ENCODE assay signal across 21 cellular contexts in the genomic region with DNA sequence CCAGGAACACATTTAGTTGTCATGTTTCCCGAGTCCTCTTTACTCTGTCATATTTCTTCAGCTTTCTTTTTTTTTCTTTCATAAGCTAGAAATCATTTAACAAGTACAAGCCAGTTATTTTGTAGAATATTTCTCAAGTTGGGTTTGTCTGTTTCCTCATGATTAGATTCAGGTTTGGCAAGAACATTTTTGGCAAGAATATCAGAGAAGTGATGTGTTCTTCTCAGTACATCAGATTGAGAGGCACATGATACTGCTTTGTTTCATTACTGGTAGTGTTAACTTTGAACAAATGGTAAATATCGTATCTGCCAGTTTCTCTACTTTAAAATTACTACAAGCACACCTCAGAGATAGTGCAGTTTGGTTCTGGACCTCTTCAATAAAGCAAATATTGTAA.
"Had no signal": no experiment of that assay in that cellular context is flagged by ENCODE, and none has a peak within 500 bp of the region (broad histone marks: within the 10 kb centered on the region; RNA-seq: fewer than 3 reads in every experiment).

No MANE protein-coding gene starts in this region.

- H3K27ac ChIP-seq: epithelial cell of prostate, esophagus muscularis mucosa, hepatocyte, pancreas, right lobe of liver, testis, tibial artery had no signal

- H2AFZ ChIP-seq: hepatocyte had no signal

- H3K9me3 ChIP-seq: esophagus muscularis mucosa, pancreas, right lobe of liver, testis, tibial artery had no signal

- H3K36me3 ChIP-seq: pancreas, right lobe of liver had no signal

- H3K27me3 ChIP-seq: esophagus muscularis mucosa, hepatocyte, pancreas, right lobe of liver, testis, tibial artery had no signal

- H3K4me2 ChIP-seq: hepatocyte had no signal

- ATAC-seq: left lobe of liver; natural killer cell; pancreas; stimulated activated effector memory CD8-positive, alpha-beta T cell treated with anti-CD3 and anti-CD28 coated beads, Interleukin-12 subunit alpha, Interleukin-12 subunit beta, amount 100 ng/mL, for 72 hours; stimulated activated naive CD8-positive, alpha-beta T cell treated with anti-CD3 and anti-CD28 coated beads, Interleukin-15, Interleukin-2, amounts not matched to agents 100 U/mL and 50 U/mL, for 24 hours had no signal

- H3K4me3 ChIP-seq: esophagus muscularis mucosa, hepatocyte, lung, pancreas, right lobe of liver, testis, tibial artery had no signal

- H3K4me1 ChIP-seq: pancreas, right lobe of liver had no signal

- FAIRE-seq: frontal cortex, kidney, pancreas had no signal

- DNase-seq: cerebellar nuclear complex; cortex of kidney; head of caudate nucleus; kidney; natural killer cell; occipital lobe; pancreas; right lobe of liver; stimulated activated CD4-positive, alpha-beta T cell treated with anti-CD3 and anti-CD28 coated beads, Interleukin-2, amount 100 ng/mL, for 24 hours; stimulated activated CD4-positive, alpha-beta T cell treated with anti-CD3 and anti-CD28 coated beads, Interleukin-4, amount 100 ng/mL, for 24 hours; stimulated activated naive CD8-positive, alpha-beta T cell treated with anti-CD3 and anti-CD28 coated beads, Interleukin-15, Interleukin-2, amounts not matched to agents 100 U/mL and 50 U/mL, for 24 hours; substantia nigra; testis; tibial artery had no signal
